Comparison of ENCODE assay signal across 10 cellular contexts in the genomic region with DNA sequence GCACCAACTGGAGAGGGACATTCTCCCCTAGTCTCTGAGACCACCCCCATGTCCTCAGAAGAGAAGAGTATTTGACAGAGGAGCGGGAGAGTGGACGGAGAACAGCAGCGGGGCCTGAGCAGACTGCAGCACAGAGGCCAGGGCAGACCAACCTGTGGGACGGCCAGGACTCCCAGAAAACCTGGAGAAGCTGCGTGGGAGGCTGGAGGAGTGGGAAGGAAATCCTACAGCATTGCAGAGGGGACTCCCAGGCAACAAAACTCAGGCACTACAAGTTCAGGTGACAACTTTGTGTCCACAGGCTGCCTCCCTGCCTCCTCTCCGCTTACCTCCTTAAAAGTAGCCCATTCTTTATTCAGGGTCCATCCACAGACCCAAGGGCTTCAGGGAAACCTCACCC. TPM values are rescaled to one million over a fixed set of nuclear protein-coding genes. Genes with fewer than 3 reads are reported as not detected.
A peak's percentile ranks its signal among the peaks of the same experiment; 100 is the strongest.
DNase-seq lines count a peak whose midpoint lies in the region; ATAC-seq lines count a peak whose summit lies in the region.
"Had no signal": no experiment of that assay in that cellular context is flagged by ENCODE, and none has a peak within 500 bp of the region (broad histone marks: within the 10 kb centered on the region; RNA-seq: fewer than 3 reads in every experiment).

No MANE protein-coding gene starts in this region.

- POLR2A ChIA-PET in activated CD4-positive, alpha-beta memory T cell treated with anti-CD3 and anti-CD28 coated beads, Interleukin-2, amount 10 ng/mL, durations not matched to agents 7 days and 5 days (lab: Charles Lee), result interaction anchor here (1.0 to 11.0 kb wide), 5 partner anchors 9 to 310 kb away, joined by 3 to 286 read pairs (median 14); partner anchors contain the start of genes CKLF, CMTM3 and TK2

- CTCF ChIA-PET in activated CD4-positive, alpha-beta memory T cell treated with anti-CD3 and anti-CD28 coated beads, Interleukin-2, amount 10 ng/mL, durations not matched to agents 7 days and 5 days (lab: Charles Lee), result interaction anchor here (4.0 kb wide), 1 partner anchor 32 kb away, joined by 36 read pairs; the partner anchor contains the start of gene CKLF

- ATAC-seq in stimulated activated memory B cell treated with anti-CD40 and anti-IgM and Interleukin-4, amounts not matched to agents 10 μg/mL and 1 μg/mL and 100 μg/mL, for 72 hours, result no peak
- no peak for ATAC-seq in GM21619 (IDR thresholded peaks at IDR 0.05; ENCODE audit: unreplicated experiment)

- H3K9me3 Mint-ChIP-seq in T-helper 2 cell treated with Interferon-gamma antibody and Interleukin-4, amounts not matched to agents 5 μg/mL and 100 μg/mL, for 36 hours, result no peaks in the 10 kb centered on the region
- no peaks in the 10 kb centered on the region for H3K9me3 Mint-ChIP-seq in activated CD4-positive, alpha-beta memory T cell treated with anti-CD3 and anti-CD28 coated beads, Interleukin-2, amount 10 ng/mL, durations not matched to agents 7 days and 5 days
- H3K9me3 Mint-ChIP-seq in immature natural killer cell, result no peaks in the 10 kb centered on the region
- no peaks in the 10 kb centered on the region for H3K9me3 Mint-ChIP-seq in stimulated activated memory B cell treated with anti-CD40 and anti-IgM and Interleukin-4, amounts not matched to agents 10 μg/mL and 1 μg/mL and 100 μg/mL, for 72 hours

- H3K4me1 Mint-ChIP-seq in T-helper 2 cell treated with Interferon-gamma antibody and Interleukin-4, amounts not matched to agents 5 μg/mL and 100 μg/mL, for 36 hours (ENCODE audit: low read depth), result peaks cover 87% of the 10 kb centered on the region
- H3K4me1 Mint-ChIP-seq in activated CD4-positive, alpha-beta memory T cell treated with anti-CD3 and anti-CD28 coated beads, Interleukin-2, amount 10 ng/mL, durations not matched to agents 7 days and 5 days, result peaks cover 96% of the 10 kb centered on the region
- peaks cover 95 to 96% of the 10 kb centered on the region in 2 donors for H3K4me1 Mint-ChIP-seq in immature natural killer cell
- peaks cover 91% of the 10 kb centered on the region for H3K4me1 Mint-ChIP-seq in stimulated activated memory B cell treated with anti-CD40 and anti-IgM and Interleukin-4, amounts not matched to agents 10 μg/mL and 1 μg/mL and 100 μg/mL, for 72 hours

- H3K4me3 Mint-ChIP-seq in T-helper 2 cell treated with Interferon-gamma antibody and Interleukin-4, amounts not matched to agents 5 μg/mL and 100 μg/mL, for 36 hours, result peak overlapping the region; percentile 63
- H3K4me3 Mint-ChIP-seq in activated CD4-positive, alpha-beta memory T cell treated with anti-CD3 and anti-CD28 coated beads, Interleukin-2, amount 10 ng/mL, durations not matched to agents 7 days and 5 days, result no peak overlapping the region
- H3K4me3 Mint-ChIP-seq in immature natural killer cell, result peak overlapping the region; percentile 52 to 72 (median 67)
- H3K4me3 Mint-ChIP-seq in stimulated activated memory B cell treated with anti-CD40 and anti-IgM and Interleukin-4, amounts not matched to agents 10 μg/mL and 1 μg/mL and 100 μg/mL, for 72 hours, result no peak overlapping the region

- H3K27me3 Mint-ChIP-seq in T-helper 2 cell treated with Interferon-gamma antibody and Interleukin-4, amounts not matched to agents 5 μg/mL and 100 μg/mL, for 36 hours (ENCODE audit: low read depth), result no peaks in the 10 kb centered on the region
- no peaks in the 10 kb centered on the region for H3K27me3 Mint-ChIP-seq in activated CD4-positive, alpha-beta memory T cell treated with anti-CD3 and anti-CD28 coated beads, Interleukin-2, amount 10 ng/mL, durations not matched to agents 7 days and 5 days
- peaks cover 6 to 17% (median 8%) of the 10 kb centered on the region in 3 donors for H3K27me3 Mint-ChIP-seq in immature natural killer cell (ENCODE audit: low read depth in 3 of 3)
- H3K27me3 Mint-ChIP-seq in stimulated activated memory B cell treated with anti-CD40 and anti-IgM and Interleukin-4, amounts not matched to agents 10 μg/mL and 1 μg/mL and 100 μg/mL, for 72 hours, result no peaks in the 10 kb centered on the region

- peaks cover 18% of the 10 kb centered on the region for H3K36me3 Mint-ChIP-seq in T-helper 2 cell treated with Interferon-gamma antibody and Interleukin-4, amounts not matched to agents 5 μg/mL and 100 μg/mL, for 36 hours (ENCODE audit: low read depth)
- peaks cover 22% of the 10 kb centered on the region for H3K36me3 Mint-ChIP-seq in activated CD4-positive, alpha-beta memory T cell treated with anti-CD3 and anti-CD28 coated beads, Interleukin-2, amount 10 ng/mL, durations not matched to agents 7 days and 5 days (ENCODE audit: low read depth)
- H3K36me3 Mint-ChIP-seq in immature natural killer cell, result peaks cover 0 to 4% (median 0%) of the 10 kb centered on the region in 3 donors
- no peaks in the 10 kb centered on the region for H3K36me3 Mint-ChIP-seq in stimulated activated memory B cell treated with anti-CD40 and anti-IgM and Interleukin-4, amounts not matched to agents 10 μg/mL and 1 μg/mL and 100 μg/mL, for 72 hours

- peak overlapping the region; percentile 68 for H3K27ac Mint-ChIP-seq in T-helper 2 cell treated with Interferon-gamma antibody and Interleukin-4, amounts not matched to agents 5 μg/mL and 100 μg/mL, for 36 hours
- peak overlapping the region; percentile 95 for H3K27ac Mint-ChIP-seq in activated CD4-positive, alpha-beta memory T cell treated with anti-CD3 and anti-CD28 coated beads, Interleukin-2, amount 10 ng/mL, durations not matched to agents 7 days and 5 days
- H3K27ac Mint-ChIP-seq in immature natural killer cell, result peak overlapping the region; percentile 89 to 97 (median 93)
- peak overlapping the region; percentile 59 for H3K27ac Mint-ChIP-seq in stimulated activated memory B cell treated with anti-CD40 and anti-IgM and Interleukin-4, amounts not matched to agents 10 μg/mL and 1 μg/mL and 100 μg/mL, for 72 hours

- no peak for DNase-seq in T-helper 2 cell treated with Interferon-gamma antibody and Interleukin-4, amounts not matched to agents 5 μg/mL and 100 μg/mL, for 36 hours (ENCODE audit: low spot score)
- DNase-seq in T-helper 2 cell (no peak), immature natural killer cell (no peak), A172 (ENCODE audit: low spot score) (no peak)
- DNase-seq in activated CD4-positive, alpha-beta memory T cell treated with anti-CD3 and anti-CD28 coated beads, Interleukin-2, amount 10 ng/mL, durations not matched to agents 7 days and 5 days, result no peak
- DNase-seq in stimulated activated CD4-positive, alpha-beta T cell treated with anti-CD3 and anti-CD28 coated beads, Interleukin-2, amount 100 ng/mL, for 48 hours, result no peak
- DNase-seq: 8988T, NCI-H82 had no signal

RNA-seq across cellular contexts. Expression of gene TK2, which starts 29.9 kb away (rescaled TPM):
- 10 to 100 TPM; 13.4 to 13.9 TPM for total RNA-seq in activated CD4-positive, alpha-beta memory T cell treated with anti-CD3 and anti-CD28 coated beads, Interleukin-2, amount 10 ng/mL, durations not matched to agents 7 days and 5 days
- polyA plus RNA-seq in immature natural killer cell, result 10 to 100 TPM in 1 of 3 donors, 1 to 10 TPM in 2; 8.2 to 19.9 (median 9.8) TPM
- total RNA-seq in A172 (2014; rRNA removed; shearing (Covaris generic)), result 31.9 and 35.0 TPM in 2 replicates

RNA-seq across cellular contexts. Expression of gene CKLF, which starts 32.4 kb away (rescaled TPM):
- total RNA-seq in activated CD4-positive, alpha-beta memory T cell treated with anti-CD3 and anti-CD28 coated beads, Interleukin-2, amount 10 ng/mL, durations not matched to agents 7 days and 5 days, result 100 to 1,000 TPM; 183 to 188 TPM
- polyA plus RNA-seq in immature natural killer cell, result 100 to 1,000 TPM; 226 to 318 (median 229) TPM
- total RNA-seq in A172 (2014; rRNA removed; shearing (Covaris generic)), result 180 and 186 TPM in 2 replicates

RNA-seq across cellular contexts. Expression of gene CMTM1, which starts 46.3 kb away (rescaled TPM):
- total RNA-seq in activated CD4-positive, alpha-beta memory T cell treated with anti-CD3 and anti-CD28 coated beads, Interleukin-2, amount 10 ng/mL, durations not matched to agents 7 days and 5 days, result 10 to 100 TPM; 16.6 to 17.8 TPM
- polyA plus RNA-seq in immature natural killer cell, result 1 to 10 TPM; 1.1 to 3.1 (median 2.2) TPM
- total RNA-seq in A172 (2014; rRNA removed; shearing (Covaris generic)), result 1.1 and 1.3 TPM in 2 replicates

RNA-seq across cellular contexts. Expression of gene CMTM2, which starts 59.3 kb away (rescaled TPM):
- total RNA-seq in activated CD4-positive, alpha-beta memory T cell treated with anti-CD3 and anti-CD28 coated beads, Interleukin-2, amount 10 ng/mL, durations not matched to agents 7 days and 5 days, result under 1 TPM; 0.43 to 0.83 TPM
- under 1 TPM in 1 of 3 donors, not detected in 2; 0.85 TPM for polyA plus RNA-seq in immature natural killer cell
- total RNA-seq in A172 (2014; rRNA removed; shearing (Covaris generic)), result not detected in 2 replicates

Comparison
In these comparisons a context has a peak if more than half of its experiments do, and no peak if none do; other contexts are left out.
1. H3K4me3 Mint-ChIP-seq: peak in T-helper 2 cell treated with Interferon-gamma antibody and Interleukin-4, amounts not matched to agents 5 μg/mL and 100 μg/mL, for 36 hours (single experiment) and immature natural killer cell (5 of 5); none in activated CD4-positive, alpha-beta memory T cell treated with anti-CD3 and anti-CD28 coated beads, Interleukin-2, amount 10 ng/mL, durations not matched to agents 7 days and 5 days (single experiment) and stimulated activated memory B cell treated with anti-CD40 and anti-IgM and Interleukin-4, amounts not matched to agents 10 μg/mL and 1 μg/mL and 100 μg/mL, for 72 hours (single experiment).
2. Peak in every context shown above with its lines, with median percentiles within 50 percentile points of each other: H3K27ac Mint-ChIP-seq.